1 cellular context compared by ENCODE assay signal in the genomic region with DNA sequence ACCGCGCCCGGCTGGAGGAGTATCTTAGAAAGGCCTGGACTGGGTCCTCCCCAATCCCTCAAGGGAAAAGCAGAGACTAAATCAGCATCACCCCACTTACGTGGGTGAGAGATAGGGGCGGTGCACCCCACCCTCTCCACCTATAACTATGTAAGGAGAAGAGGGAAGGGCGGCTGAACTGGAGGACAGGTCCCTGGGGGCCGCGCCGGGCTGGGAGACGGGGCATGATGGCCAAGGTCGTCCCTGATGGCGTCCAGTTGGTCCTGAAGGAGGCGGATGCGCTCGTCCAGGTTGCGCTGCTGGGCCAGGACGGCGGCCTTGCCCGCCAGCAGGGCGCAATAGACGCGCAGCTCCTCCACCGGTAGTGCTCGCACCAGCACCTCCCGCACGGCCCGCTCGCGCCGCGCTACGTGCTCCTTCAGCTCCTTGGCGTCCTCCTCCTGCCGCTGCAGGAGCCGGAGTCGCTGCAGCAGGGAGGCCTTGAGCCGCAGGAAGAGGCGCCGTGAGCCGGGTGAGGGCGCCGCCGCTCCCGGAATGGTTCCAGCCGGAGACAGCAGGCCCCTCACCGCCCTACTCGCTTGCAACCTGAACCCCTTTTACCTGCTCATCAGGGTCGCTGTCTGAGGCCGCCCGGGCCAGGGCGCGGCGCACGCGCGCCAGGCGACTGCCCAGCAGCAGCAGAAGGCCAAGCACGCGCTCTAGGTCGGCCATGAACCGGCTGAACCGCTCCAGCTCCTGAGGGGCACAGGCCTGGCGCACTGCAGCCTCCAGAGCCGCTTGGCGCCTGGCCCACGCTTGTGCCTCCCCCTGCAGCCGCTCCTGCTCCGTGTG.
TF ChIP-seq lines count a peak whose summit lies in the region.

No MANE protein-coding gene starts in this region.

TF ChIP-seq in H1, 55 proteins besides CTCF, POLR2A, EP300 and RAD21:
- TF ChIP-seq GABPA (IDR thresholded peaks at IDR 0.05; ENCODE audit: borderline replicate concordance, insufficient read depth, low read length) (0 out of 2 replicates have a peak, but pooled peaks have one; percentile 66), SAP30 (IDR thresholded peaks at IDR 0.05; ENCODE audit: insufficient read depth, insufficient replicate concordance, low read length) (no peak), EZH2 (IDR thresholded peaks at IDR 0.05; ENCODE audit: low read depth, low read length, severe bottlenecking) (no peak), BACH1 (IDR thresholded peaks at IDR 0.05; ENCODE audit: low read length) (no peak), CBX8 (IDR thresholded peaks at IDR 0.05; ENCODE audit: borderline replicate concordance, low read depth, low read length) (no peak), KDM1A (IDR thresholded peaks at IDR 0.05; ENCODE audit: borderline replicate concordance, low read length) (peak; percentile 43; the same call in 1 of the 2 replicates), SP2 (IDR thresholded peaks at IDR 0.05; ENCODE audit: low read length) (no peak), KDM4A (IDR thresholded peaks at IDR 0.05; ENCODE audit: low read depth, low read length, severe bottlenecking) (peak; percentile 74), RBBP5 (IDR thresholded peaks at IDR 0.05; ENCODE audit: borderline replicate concordance, low read depth, low read length) (peak; percentile 58), ZNF274 (IDR thresholded peaks at IDR 0.05; ENCODE audit: borderline replicate concordance, extremely low read depth, low read length) (no peak), TCF12 (IDR thresholded peaks at IDR 0.05; ENCODE audit: low read depth, low read length) (0 out of 2 replicates have a peak, but pooled peaks have one; percentile 5), TEAD4 (IDR thresholded peaks at IDR 0.05; ENCODE audit: low read depth, low read length) (no peak), NANOG (IDR thresholded peaks at IDR 0.05; ENCODE audit: insufficient read depth, low read depth, low read length, poor library complexity, severe bottlenecking) (peak; percentile 5), CEBPB (IDR thresholded peaks at IDR 0.05; ENCODE audit: low read depth, low read length) (no peak), CBX5 (IDR thresholded peaks at IDR 0.05; ENCODE audit: low read depth, low read length) (no peak), ASH2L (IDR thresholded peaks at IDR 0.05; ENCODE audit: low read length) (peak; percentile 61), RNF2 (IDR thresholded peaks at IDR 0.05; ENCODE audit: borderline replicate concordance, low read depth, low read length, missing control alignments, poor library complexity, severe bottlenecking) (no peak), SIN3A (conservative IDR thresholded peaks at IDR 0.05 in 1 of 2, IDR thresholded peaks at IDR 0.05 in 1 of 2; ENCODE audit: low read depth in 1 of 2, low read length in 2 of 2) (no peak), TAF7 (optimal IDR thresholded peaks at IDR 0.05; ENCODE audit: borderline replicate concordance, low read depth, low read length) (peak; percentile 80), HDAC6 (IDR thresholded peaks at IDR 0.05; ENCODE audit: low read depth, low read length) (no peak), SIRT6 (IDR thresholded peaks at IDR 0.05; ENCODE audit: low read length) (no peak), NRF1 (IDR thresholded peaks at IDR 0.05; ENCODE audit: low read depth, low read length) (peak; percentile 53), BRCA1 (IDR thresholded peaks at IDR 0.05; ENCODE audit: low read depth, low read length) (no peak), SIX5 (IDR thresholded peaks at IDR 0.05; ENCODE audit: low read depth, low read length) (no peak), CHD2 (IDR thresholded peaks at IDR 0.05; ENCODE audit: low read length) (no peak), CTBP2 (IDR thresholded peaks at IDR 0.05; ENCODE audit: borderline replicate concordance, insufficient read depth, insufficient read length, low read length) (no peak), MAFK (IDR thresholded peaks at IDR 0.05; ENCODE audit: low read depth, low read length) (no peak), POLR2AphosphoS5 (IDR thresholded peaks at IDR 0.05; ENCODE audit: low read depth, low read length) (peak; percentile 55; the same call in 1 of the 2 replicates), CREB1 (IDR thresholded peaks at IDR 0.05) (no peak), SP1 (IDR thresholded peaks at IDR 0.05; ENCODE audit: low read depth, low read length) (no peak; the same call in 1 of the 2 replicates), FOSL1 (IDR thresholded peaks at IDR 0.05; ENCODE audit: insufficient read depth, low read depth, low read length) (no peak), SP4 (IDR thresholded peaks at IDR 0.05; ENCODE audit: low read length) (no peak), KDM5A (IDR thresholded peaks at IDR 0.05; ENCODE audit: low read length) (no peak), JUND (IDR thresholded peaks at IDR 0.05; ENCODE audit: low read length) (no peak), GTF2F1 (IDR thresholded peaks at IDR 0.05; ENCODE audit: borderline replicate concordance, low read depth, low read length) (no peak), POU5F1 (IDR thresholded peaks at IDR 0.05; ENCODE audit: low read depth, low read length) (no peak), TAF1 (IDR thresholded peaks at IDR 0.05; ENCODE audit: low read depth, low read length) (peak; percentile 81), BCL11A (IDR thresholded peaks at IDR 0.05; ENCODE audit: low read depth in 2 of 2, low read length in 2 of 2) (no peak), CHD1 (IDR thresholded peaks at IDR 0.05; ENCODE audit: low read depth, low read length) (no peak), HDAC2 (IDR thresholded peaks at IDR 0.05; ENCODE audit: borderline replicate concordance in 1 of 2, low read depth in 2 of 2, low read length in 2 of 2) (0 out of 4 replicates have a peak, but pooled peaks of 1 of the 2 experiments have one; percentile 29), PHF8 (conservative IDR thresholded peaks at IDR 0.05; ENCODE audit: low read depth, low read length) (peak; percentile 44; the same call in 1 of the 2 replicates), JUN (IDR thresholded peaks at IDR 0.05; ENCODE audit: low read depth, low read length) (no peak), SRF (IDR thresholded peaks at IDR 0.05; ENCODE audit: low read depth, low read length) (no peak), YY1 (IDR thresholded peaks at IDR 0.05; ENCODE audit: low read depth, low read length) (peak; percentile 75; the same call in 1 of the 2 replicates), RXRA (IDR thresholded peaks at IDR 0.05; ENCODE audit: insufficient read depth, low read depth, low read length) (no peak), TBP (IDR thresholded peaks at IDR 0.05; ENCODE audit: low read depth, low read length) (peak; percentile 72), SUZ12 (IDR thresholded peaks at IDR 0.05; ENCODE audit: low read length) (no peak), RFX5 (IDR thresholded peaks at IDR 0.05; ENCODE audit: borderline replicate concordance, low read depth, low read length) (no peak), EGR1 (IDR thresholded peaks at IDR 0.05; ENCODE audit: borderline replicate concordance, low read depth, low read length) (peak; percentile 28; the same call in 1 of the 2 replicates)
- TF ChIP-seq, protein P1, sequence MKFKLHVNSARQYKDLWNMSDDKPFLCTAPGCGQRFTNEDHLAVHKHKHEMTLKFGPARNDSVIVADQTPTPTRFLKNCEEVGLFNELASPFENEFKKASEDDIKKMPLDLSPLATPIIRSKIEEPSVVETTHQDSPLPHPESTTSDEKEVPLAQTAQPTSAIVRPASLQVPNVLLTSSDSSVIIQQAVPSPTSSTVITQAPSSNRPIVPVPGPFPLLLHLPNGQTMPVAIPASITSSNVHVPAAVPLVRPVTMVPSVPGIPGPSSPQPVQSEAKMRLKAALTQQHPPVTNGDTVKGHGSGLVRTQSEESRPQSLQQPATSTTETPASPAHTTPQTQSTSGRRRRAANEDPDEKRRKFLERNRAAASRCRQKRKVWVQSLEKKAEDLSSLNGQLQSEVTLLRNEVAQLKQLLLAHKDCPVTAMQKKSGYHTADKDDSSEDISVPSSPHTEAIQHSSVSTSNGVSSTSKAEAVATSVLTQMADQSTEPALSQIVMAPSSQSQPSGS (IDR thresholded peaks at IDR 0.05; ENCODE audit: low read length) = no peak
- TF ChIP-seq, protein P2, sequence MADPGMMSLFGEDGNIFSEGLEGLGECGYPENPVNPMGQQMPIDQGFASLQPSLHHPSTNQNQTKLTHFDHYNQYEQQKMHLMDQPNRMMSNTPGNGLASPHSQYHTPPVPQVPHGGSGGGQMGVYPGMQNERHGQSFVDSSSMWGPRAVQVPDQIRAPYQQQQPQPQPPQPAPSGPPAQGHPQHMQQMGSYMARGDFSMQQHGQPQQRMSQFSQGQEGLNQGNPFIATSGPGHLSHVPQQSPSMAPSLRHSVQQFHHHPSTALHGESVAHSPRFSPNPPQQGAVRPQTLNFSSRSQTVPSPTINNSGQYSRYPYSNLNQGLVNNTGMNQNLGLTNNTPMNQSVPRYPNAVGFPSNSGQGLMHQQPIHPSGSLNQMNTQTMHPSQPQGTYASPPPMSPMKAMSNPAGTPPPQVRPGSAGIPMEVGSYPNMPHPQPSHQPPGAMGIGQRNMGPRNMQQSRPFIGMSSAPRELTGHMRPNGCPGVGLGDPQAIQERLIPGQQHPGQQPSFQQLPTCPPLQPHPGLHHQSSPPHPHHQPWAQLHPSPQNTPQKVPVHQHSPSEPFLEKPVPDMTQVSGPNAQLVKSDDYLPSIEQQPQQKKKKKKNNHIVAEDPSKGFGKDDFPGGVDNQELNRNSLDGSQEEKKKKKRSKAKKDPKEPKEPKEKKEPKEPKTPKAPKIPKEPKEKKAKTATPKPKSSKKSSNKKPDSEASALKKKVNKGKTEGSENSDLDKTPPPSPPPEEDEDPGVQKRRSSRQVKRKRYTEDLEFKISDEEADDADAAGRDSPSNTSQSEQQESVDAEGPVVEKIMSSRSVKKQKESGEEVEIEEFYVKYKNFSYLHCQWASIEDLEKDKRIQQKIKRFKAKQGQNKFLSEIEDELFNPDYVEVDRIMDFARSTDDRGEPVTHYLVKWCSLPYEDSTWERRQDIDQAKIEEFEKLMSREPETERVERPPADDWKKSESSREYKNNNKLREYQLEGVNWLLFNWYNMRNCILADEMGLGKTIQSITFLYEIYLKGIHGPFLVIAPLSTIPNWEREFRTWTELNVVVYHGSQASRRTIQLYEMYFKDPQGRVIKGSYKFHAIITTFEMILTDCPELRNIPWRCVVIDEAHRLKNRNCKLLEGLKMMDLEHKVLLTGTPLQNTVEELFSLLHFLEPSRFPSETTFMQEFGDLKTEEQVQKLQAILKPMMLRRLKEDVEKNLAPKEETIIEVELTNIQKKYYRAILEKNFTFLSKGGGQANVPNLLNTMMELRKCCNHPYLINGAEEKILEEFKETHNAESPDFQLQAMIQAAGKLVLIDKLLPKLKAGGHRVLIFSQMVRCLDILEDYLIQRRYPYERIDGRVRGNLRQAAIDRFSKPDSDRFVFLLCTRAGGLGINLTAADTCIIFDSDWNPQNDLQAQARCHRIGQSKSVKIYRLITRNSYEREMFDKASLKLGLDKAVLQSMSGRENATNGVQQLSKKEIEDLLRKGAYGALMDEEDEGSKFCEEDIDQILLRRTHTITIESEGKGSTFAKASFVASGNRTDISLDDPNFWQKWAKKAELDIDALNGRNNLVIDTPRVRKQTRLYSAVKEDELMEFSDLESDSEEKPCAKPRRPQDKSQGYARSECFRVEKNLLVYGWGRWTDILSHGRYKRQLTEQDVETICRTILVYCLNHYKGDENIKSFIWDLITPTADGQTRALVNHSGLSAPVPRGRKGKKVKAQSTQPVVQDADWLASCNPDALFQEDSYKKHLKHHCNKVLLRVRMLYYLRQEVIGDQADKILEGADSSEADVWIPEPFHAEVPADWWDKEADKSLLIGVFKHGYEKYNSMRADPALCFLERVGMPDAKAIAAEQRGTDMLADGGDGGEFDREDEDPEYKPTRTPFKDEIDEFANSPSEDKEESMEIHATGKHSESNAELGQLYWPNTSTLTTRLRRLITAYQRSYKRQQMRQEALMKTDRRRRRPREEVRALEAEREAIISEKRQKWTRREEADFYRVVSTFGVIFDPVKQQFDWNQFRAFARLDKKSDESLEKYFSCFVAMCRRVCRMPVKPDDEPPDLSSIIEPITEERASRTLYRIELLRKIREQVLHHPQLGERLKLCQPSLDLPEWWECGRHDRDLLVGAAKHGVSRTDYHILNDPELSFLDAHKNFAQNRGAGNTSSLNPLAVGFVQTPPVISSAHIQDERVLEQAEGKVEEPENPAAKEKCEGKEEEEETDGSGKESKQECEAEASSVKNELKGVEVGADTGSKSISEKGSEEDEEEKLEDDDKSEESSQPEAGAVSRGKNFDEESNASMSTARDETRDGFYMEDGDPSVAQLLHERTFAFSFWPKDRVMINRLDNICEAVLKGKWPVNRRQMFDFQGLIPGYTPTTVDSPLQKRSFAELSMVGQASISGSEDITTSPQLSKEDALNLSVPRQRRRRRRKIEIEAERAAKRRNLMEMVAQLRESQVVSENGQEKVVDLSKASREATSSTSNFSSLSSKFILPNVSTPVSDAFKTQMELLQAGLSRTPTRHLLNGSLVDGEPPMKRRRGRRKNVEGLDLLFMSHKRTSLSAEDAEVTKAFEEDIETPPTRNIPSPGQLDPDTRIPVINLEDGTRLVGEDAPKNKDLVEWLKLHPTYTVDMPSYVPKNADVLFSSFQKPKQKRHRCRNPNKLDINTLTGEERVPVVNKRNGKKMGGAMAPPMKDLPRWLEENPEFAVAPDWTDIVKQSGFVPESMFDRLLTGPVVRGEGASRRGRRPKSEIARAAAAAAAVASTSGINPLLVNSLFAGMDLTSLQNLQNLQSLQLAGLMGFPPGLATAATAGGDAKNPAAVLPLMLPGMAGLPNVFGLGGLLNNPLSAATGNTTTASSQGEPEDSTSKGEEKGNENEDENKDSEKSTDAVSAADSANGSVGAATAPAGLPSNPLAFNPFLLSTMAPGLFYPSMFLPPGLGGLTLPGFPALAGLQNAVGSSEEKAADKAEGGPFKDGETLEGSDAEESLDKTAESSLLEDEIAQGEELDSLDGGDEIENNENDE (IDR thresholded peaks at IDR 0.05; ENCODE audit: insufficient replicate concordance, low read length) = no peak
- TF ChIP-seq, protein P3, sequence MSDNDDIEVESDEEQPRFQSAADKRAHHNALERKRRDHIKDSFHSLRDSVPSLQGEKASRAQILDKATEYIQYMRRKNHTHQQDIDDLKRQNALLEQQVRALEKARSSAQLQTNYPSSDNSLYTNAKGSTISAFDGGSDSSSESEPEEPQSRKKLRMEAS (IDR thresholded peaks at IDR 0.05) = peak; percentile 97
- TF ChIP-seq, protein P4, sequence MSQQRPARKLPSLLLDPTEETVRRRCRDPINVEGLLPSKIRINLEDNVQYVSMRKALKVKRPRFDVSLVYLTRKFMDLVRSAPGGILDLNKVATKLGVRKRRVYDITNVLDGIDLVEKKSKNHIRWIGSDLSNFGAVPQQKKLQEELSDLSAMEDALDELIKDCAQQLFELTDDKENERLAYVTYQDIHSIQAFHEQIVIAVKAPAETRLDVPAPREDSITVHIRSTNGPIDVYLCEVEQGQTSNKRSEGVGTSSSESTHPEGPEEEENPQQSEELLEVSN (IDR thresholded peaks at IDR 0.05) = peak; percentile 95
- TF ChIP-seq, protein P5, sequence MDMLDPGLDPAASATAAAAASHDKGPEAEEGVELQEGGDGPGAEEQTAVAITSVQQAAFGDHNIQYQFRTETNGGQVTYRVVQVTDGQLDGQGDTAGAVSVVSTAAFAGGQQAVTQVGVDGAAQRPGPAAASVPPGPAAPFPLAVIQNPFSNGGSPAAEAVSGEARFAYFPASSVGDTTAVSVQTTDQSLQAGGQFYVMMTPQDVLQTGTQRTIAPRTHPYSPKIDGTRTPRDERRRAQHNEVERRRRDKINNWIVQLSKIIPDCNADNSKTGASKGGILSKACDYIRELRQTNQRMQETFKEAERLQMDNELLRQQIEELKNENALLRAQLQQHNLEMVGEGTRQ (IDR thresholded peaks at IDR 0.05; ENCODE audit: low read length) = no peak
- TF ChIP-seq, protein P6, sequence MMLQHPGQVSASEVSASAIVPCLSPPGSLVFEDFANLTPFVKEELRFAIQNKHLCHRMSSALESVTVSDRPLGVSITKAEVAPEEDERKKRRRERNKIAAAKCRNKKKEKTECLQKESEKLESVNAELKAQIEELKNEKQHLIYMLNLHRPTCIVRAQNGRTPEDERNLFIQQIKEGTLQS (IDR thresholded peaks at IDR 0.05; ENCODE audit: insufficient read depth, low read depth, low read length) = no peak
